8 cellular contexts compared by ENCODE assay signal in genomic region chr4:76011700-76012387, GRCh38. TPM values are rescaled to one million over a fixed set of nuclear protein-coding genes. Genes with fewer than 3 reads are reported as not detected.
DNase-seq lines count a peak whose midpoint lies in the region; ATAC-seq and TF ChIP-seq lines count a peak whose summit lies in the region.

No MANE protein-coding gene starts in this region.

- ATAC-seq in GM18909 (IDR thresholded peaks at IDR 0.05; ENCODE audit: poor library complexity, unreplicated experiment), result peak; percentile 70
- peak; percentile 49 for ATAC-seq in HG02885 (IDR thresholded peaks at IDR 0.05; ENCODE audit: poor library complexity, unreplicated experiment)
- ATAC-seq in activated T-helper 17 cell treated with anti-CD3 and anti-CD28 coated beads, Interleukin-2, amount 50 U/mL, for 72 hours (replicated peaks), result peak; percentile 64

- no peak overlapping the region for H3K4me3 Mint-ChIP-seq in activated T-helper 17 cell treated with anti-CD3 and anti-CD28 coated beads, Interleukin-2, amount 50 U/mL, for 72 hours
- no peak overlapping the region for H3K4me3 Mint-ChIP-seq in activated naive CD4-positive, alpha-beta T cell treated with anti-CD3 and anti-CD28 coated beads, Interleukin-2, amount 10 ng/mL, durations not matched to agents 7 days and 5 days

- no peak for TF ChIP-seq CTCF in transverse colon (IDR thresholded peaks at IDR 0.05)

- no peak for TF ChIP-seq POLR2A in transverse colon (IDR thresholded peaks at IDR 0.05)

- H3K4me1 Mint-ChIP-seq in activated T-helper 17 cell treated with anti-CD3 and anti-CD28 coated beads, Interleukin-2, amount 50 U/mL, for 72 hours, result no peaks in the 10 kb centered on the region
- H3K4me1 Mint-ChIP-seq in activated naive CD4-positive, alpha-beta T cell treated with anti-CD3 and anti-CD28 coated beads, Interleukin-2, amount 10 ng/mL, durations not matched to agents 7 days and 5 days, result no peaks in the 10 kb centered on the region

- in situ Hi-C loops in transverse colon (cut with MboI; ENCODE audit: low pct_ligation_motif_present in 1 of 4, low pct_unique_long_range_greater_than_20kb in 1 of 4, low sequenced_read_pairs in 3 of 4), result no loop called here

- H3K36me3 ChIP-seq in transverse colon, result no peaks in the 10 kb centered on the region

- no peaks in the 10 kb centered on the region for H3K27me3 ChIP-seq in transverse colon

- peak overlapping the region; percentile 58 to 71 (median 64) for H3K27ac ChIP-seq in transverse colon

- H3K9me3 Mint-ChIP-seq in activated T-helper 17 cell treated with anti-CD3 and anti-CD28 coated beads, Interleukin-2, amount 50 U/mL, for 72 hours, result no peaks in the 10 kb centered on the region
- no peaks in the 10 kb centered on the region for H3K9me3 Mint-ChIP-seq in activated naive CD4-positive, alpha-beta T cell treated with anti-CD3 and anti-CD28 coated beads, Interleukin-2, amount 10 ng/mL, durations not matched to agents 7 days and 5 days

- H3K4me3 ChIP-seq in transverse colon, result peak overlapping the region in 1 of 4 donors; percentile 15

- 35 to 37% methylated on average over 5 to 13 of the region's 13 CpGs for WGBS in transverse colon (ENCODE audit: low coverage in 1 of 2), 2 donors

- no peak for TF ChIP-seq EP300 in transverse colon (IDR thresholded peaks at IDR 0.05; ENCODE audit: low read depth)

- CTCF ChIA-PET in activated naive CD4-positive, alpha-beta T cell treated with anti-CD3 and anti-CD28 coated beads, Interleukin-2, amount 10 ng/mL, durations not matched to agents 7 days and 5 days (lab: Charles Lee), result no interaction called here

- peaks cover 7% of the 10 kb centered on the region for H3K27me3 Mint-ChIP-seq in activated T-helper 17 cell treated with anti-CD3 and anti-CD28 coated beads, Interleukin-2, amount 50 U/mL, for 72 hours
- H3K27me3 Mint-ChIP-seq in activated naive CD4-positive, alpha-beta T cell treated with anti-CD3 and anti-CD28 coated beads, Interleukin-2, amount 10 ng/mL, durations not matched to agents 7 days and 5 days, result peaks cover 12% of the 10 kb centered on the region

- H3K9me3 ChIP-seq in transverse colon, result no peaks in the 10 kb centered on the region

- intact Hi-C loops in transverse colon (cut with DNase I; ENCODE audit: low total_unique reads), result no loop called here

- peaks cover 0 to 34% (median 0%) of the 10 kb centered on the region in 4 donors for H3K4me1 ChIP-seq in transverse colon

- no peak overlapping the region for H3K27ac Mint-ChIP-seq in activated T-helper 17 cell treated with anti-CD3 and anti-CD28 coated beads, Interleukin-2, amount 50 U/mL, for 72 hours
- H3K27ac Mint-ChIP-seq in activated naive CD4-positive, alpha-beta T cell treated with anti-CD3 and anti-CD28 coated beads, Interleukin-2, amount 10 ng/mL, durations not matched to agents 7 days and 5 days, result no peak overlapping the region

- peak; percentile 77 for DNase-seq in iris pigment epithelial cell (ENCODE audit: low read depth)
- DNase-seq in transverse colon, result peak; percentile 17
- no peak for DNase-seq in cerebellar cortex (ENCODE audit: low spot score)
- DNase-seq in activated naive CD4-positive, alpha-beta T cell treated with anti-CD3 and anti-CD28 coated beads, Interleukin-2, amount 10 ng/mL, durations not matched to agents 7 days and 5 days, result no peak
- no peak for DNase-seq in NCI-H2227 (lab: John Stamatoyannopoulos, UW; ENCODE audit: unreplicated experiment)

- H3K36me3 Mint-ChIP-seq in activated T-helper 17 cell treated with anti-CD3 and anti-CD28 coated beads, Interleukin-2, amount 50 U/mL, for 72 hours (ENCODE audit: low read depth), result no peaks in the 10 kb centered on the region
- H3K36me3 Mint-ChIP-seq in activated naive CD4-positive, alpha-beta T cell treated with anti-CD3 and anti-CD28 coated beads, Interleukin-2, amount 10 ng/mL, durations not matched to agents 7 days and 5 days, result no peaks in the 10 kb centered on the region

RNA-seq across cellular contexts. Expression of gene CXCL9, which starts 4.5 kb away (rescaled TPM):
- 1 to 10 TPM in 1 of 2 donors, under 1 TPM in 1; 0.45 to 3.4 TPM for total RNA-seq in activated T-helper 17 cell treated with anti-CD3 and anti-CD28 coated beads, Interleukin-2, amount 50 U/mL, for 72 hours
- 1 to 10 TPM in 1 of 4 donors, not detected in 3; 2.5 TPM for total RNA-seq in transverse colon

RNA-seq across cellular contexts. Expression of gene CXCL10, which starts 11.5 kb away (rescaled TPM):
- 1 to 10 TPM; 1.1 to 3.3 TPM for total RNA-seq in activated T-helper 17 cell treated with anti-CD3 and anti-CD28 coated beads, Interleukin-2, amount 50 U/mL, for 72 hours
- 1 to 10 TPM in 1 of 4 donors, not detected in 3; 3.0 TPM for total RNA-seq in transverse colon

RNA-seq across cellular contexts. Expression of gene SDAD1, which starts 21.1 kb away (rescaled TPM):
- total RNA-seq in activated T-helper 17 cell treated with anti-CD3 and anti-CD28 coated beads, Interleukin-2, amount 50 U/mL, for 72 hours, result 10 to 100 TPM; 27.0 to 56.8 TPM
- 10 to 100 TPM in 3 of 4 donors, 1 to 10 TPM in 1; 6.7 to 27.5 (median 20.4) TPM for total RNA-seq in transverse colon

RNA-seq across cellular contexts. Expression of gene CXCL11, which starts 24.0 kb away (rescaled TPM):
- not detected for total RNA-seq in activated T-helper 17 cell treated with anti-CD3 and anti-CD28 coated beads, Interleukin-2, amount 50 U/mL, for 72 hours
- total RNA-seq in transverse colon, result not detected

Comparison
In these comparisons a context has a peak if more than half of its experiments do, and no peak if none do; other contexts are left out.
1. DNase-seq: peak in iris pigment epithelial cell (single experiment) and transverse colon (single experiment); none in cerebellar cortex (single experiment), activated naive CD4-positive, alpha-beta T cell treated with anti-CD3 and anti-CD28 coated beads, Interleukin-2, amount 10 ng/mL, durations not matched to agents 7 days and 5 days (single experiment) and NCI-H2227 (single experiment).
2. Peak in every context shown above with its lines, with median percentiles within 50 percentile points of each other: ATAC-seq.